Comparison of ENCODE assay signal across 8 cellular contexts in the genomic region with DNA sequence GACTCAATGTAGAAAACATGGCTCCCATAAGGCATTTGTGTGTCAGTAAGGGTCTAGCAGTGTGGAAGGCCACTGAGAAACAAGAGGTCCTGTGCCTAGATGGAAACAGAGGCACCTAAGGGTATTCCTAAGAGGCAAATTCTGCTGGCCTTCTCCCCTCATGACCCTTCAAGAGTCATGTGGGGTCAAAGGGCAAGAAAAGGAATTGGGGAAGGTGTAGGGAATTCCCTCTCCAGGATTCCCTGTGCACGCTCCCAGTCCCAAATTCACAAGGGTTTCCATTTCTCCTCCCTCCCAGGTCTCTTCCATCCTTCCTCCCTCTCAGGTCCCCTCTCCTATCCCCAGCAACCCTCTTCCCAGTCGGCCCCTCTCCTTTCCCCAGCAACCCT. TPM values are rescaled to one million over a fixed set of nuclear protein-coding genes. Genes with fewer than 3 reads are reported as not detected.
A peak's percentile ranks its signal among the peaks of the same experiment; 100 is the strongest.
DNase-seq lines count a peak whose midpoint lies in the region; ATAC-seq, FAIRE-seq and TF ChIP-seq lines count a peak whose summit lies in the region.

No MANE protein-coding gene starts in this region.

- WGBS in A549 (ENCODE audit: missing lambda C conversion rate), result 0% methylated on average over 2 of the region's 2 CpGs

- H3K4me1 ChIP-seq in A549 (peaks cover 20% of the 10 kb centered on the region), muscle layer of colon (ENCODE audit: insufficient read depth, low read length) (peaks cover 39% of the 10 kb centered on the region)

- peak overlapping the region; percentile 81 for H3K4me3 Mint-ChIP-seq in chondrocyte (ENCODE audit: unreplicated experiment)

- CTCF ChIA-PET in A549 (lab: Yijun Ruan, JAX), result no interaction called here

- peak overlapping the region; percentile 100 for H3K4me3 ChIP-seq in A549
- peak overlapping the region; percentile 96 for H3K4me3 ChIP-seq in Jurkat, Clone E6-1 (ENCODE audit: low read length)
- H3K4me3 ChIP-seq in muscle layer of colon (ENCODE audit: low read depth in 1 of 2, low read length in 2 of 2), result peak overlapping the region; percentile 39 to 68

- peak overlapping the region; percentile 97 to 99 for H3K27ac ChIP-seq in A549
- H3K27ac ChIP-seq in muscle layer of colon (ENCODE audit: low read depth, low read length), result peak overlapping the region; percentile 100

- H3K27ac Mint-ChIP-seq in chondrocyte (ENCODE audit: unreplicated experiment), result peak overlapping the region; percentile 77

- H3K9ac ChIP-seq in muscle layer of colon (ENCODE audit: low read length), result peak overlapping the region; percentile 97

- POLR2A ChIA-PET in A549 (lab: Yijun Ruan, JAX), result no interaction called here

- ATAC-seq in A549, result no peak
- no peak for ATAC-seq in GM18868 (IDR thresholded peaks at IDR 0.05; ENCODE audit: unreplicated experiment)
- ATAC-seq in GM21423 (IDR thresholded peaks at IDR 0.05; ENCODE audit: unreplicated experiment), result no peak

- H3K9me3 ChIP-seq in A549, result no peaks in the 10 kb centered on the region
- no peaks in the 10 kb centered on the region for H3K9me3 ChIP-seq in muscle layer of colon (ENCODE audit: low read length)

- no peaks in the 10 kb centered on the region for H3K9me3 Mint-ChIP-seq in chondrocyte (ENCODE audit: low read depth)

- TF ChIP-seq CTCF in A549 (IDR thresholded peaks at IDR 0.05), result no peak
- no peak for TF ChIP-seq CTCF in chondrocyte (IDR thresholded peaks at IDR 0.05)

- peaks cover 23% of the 10 kb centered on the region for H3K36me3 ChIP-seq in muscle layer of colon (ENCODE audit: insufficient read depth, low read length)

- peaks cover 63% of the 10 kb centered on the region for H3K4me1 Mint-ChIP-seq in chondrocyte (ENCODE audit: low read depth)

- peaks cover 8% of the 10 kb centered on the region for H3K36me3 Mint-ChIP-seq in chondrocyte (ENCODE audit: low read depth)

- no peak for TF ChIP-seq POLR2A in A549 (IDR thresholded peaks at IDR 0.05; ENCODE audit: low read length)

- no peak for FAIRE-seq in A549 (lab: Jason Lieb, UNC)

- no peak for TF ChIP-seq RAD21 in A549 (conservative IDR thresholded peaks at IDR 0.05 in 1 of 2, IDR thresholded peaks at IDR 0.05 in 1 of 2)

- TF ChIP-seq EP300 in A549 (IDR thresholded peaks at IDR 0.05), result no peak

- H3K27me3 ChIP-seq in muscle layer of colon (ENCODE audit: control insufficient read depth in 1 of 2, insufficient read depth in 2 of 2, low read length in 2 of 2), result no peaks in the 10 kb centered on the region

- H3K27me3 Mint-ChIP-seq in chondrocyte (ENCODE audit: low read depth), result no peaks in the 10 kb centered on the region

- H3K4me2 ChIP-seq in A549, result peak overlapping the region; percentile 93

- DNase-seq in A549 (ENCODE audit: low read depth in 1 of 2, low spot score in 1 of 2) (no peak), chondrocyte (ENCODE audit: low spot score) (peak; percentile 57), HT-29 (ENCODE audit: low spot score) (no peak)
- no peak for DNase-seq in Jurkat, Clone E6-1 (ENCODE audit: low read depth, low spot score)
- DNase-seq in stimulated activated CD4-positive, alpha-beta T cell treated with anti-CD3 and anti-CD28 coated beads, Interleukin-1b, Interleukin-23, amount 100 ng/mL, for 48 hours, result no peak

TF ChIP-seq in A549, 52 proteins besides CTCF, POLR2A, EP300 and RAD21:
- TF ChIP-seq HDAC2 (IDR thresholded peaks at IDR 0.05), result no peak
- TF ChIP-seq, protein P1, sequence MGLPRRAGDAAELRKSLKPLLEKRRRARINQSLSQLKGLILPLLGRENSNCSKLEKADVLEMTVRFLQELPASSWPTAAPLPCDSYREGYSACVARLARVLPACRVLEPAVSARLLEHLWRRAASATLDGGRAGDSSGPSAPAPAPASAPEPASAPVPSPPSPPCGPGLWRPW (IDR thresholded peaks at IDR 0.05), result no peak
- no peak for TF ChIP-seq HOXB5 (CRISPR knock-in tag; IDR thresholded peaks at IDR 0.05)
- no peak for TF ChIP-seq JUN (IDR thresholded peaks at IDR 0.05)

RNA-seq across cellular contexts. Expression of a gene that starts 0.6 kb away (rescaled TPM):
- polyA plus RNA-seq in A549 (2011; rRNA removed), result 40.6 and 50.0 TPM in 2 replicates
- 47.2 and 63.8 TPM in 2 replicates for polyA plus RNA-seq in A549 (2012; cell fraction: cytosol; rRNA removed)
- 51.0 and 53.0 TPM in 2 replicates for polyA plus RNA-seq in A549 (2012; cell fraction: nucleus; rRNA removed)
- polyA plus RNA-seq in A549 (2017; fragmentation: RNase III; extraction: RNeasy Plus Mini Kit Qiagen cat#74134 plus additional on column Dnase treatment), result 28.7 to 30.0 TPM (median 29.4 TPM) in 3 replicates
- 85.6 and 105 TPM in 2 replicates for polyA minus RNA-seq in A549 (2011; rRNA and poly(A)+ RNA removed)
- 57.3 TPM for polyA plus RNA-seq in Jurkat, Clone E6-1 (2012; ENCODE audit: insufficient read depth, insufficient read length)
- total RNA-seq in chondrocyte, result 66.7 to 77.2 TPM (median 67.0 TPM) in 3 replicates
- 48.6 and 52.8 TPM in 2 replicates for total RNA-seq in HT-29 (2014; rRNA removed; shearing (Covaris generic))

RNA-seq across cellular contexts. Expression of a gene that starts 2.9 kb away (rescaled TPM):
- polyA plus RNA-seq in A549 (2011; rRNA removed) (49.1 and 54.1 TPM in 2 replicates), A549 (2017; fragmentation: RNase III; extraction: RNeasy Plus Mini Kit Qiagen cat#74134 plus additional on column Dnase treatment) (46.2 to 64.1 TPM (median 62.7 TPM) in 3 replicates)
- 43.5 and 54.8 TPM in 2 replicates for polyA plus RNA-seq in A549 (2012; cell fraction: cytosol; rRNA removed)
- polyA plus RNA-seq in A549 (2012; cell fraction: nucleus; rRNA removed), result 24.8 and 27.2 TPM in 2 replicates
- 26.5 and 26.8 TPM in 2 replicates for polyA minus RNA-seq in A549 (2011; rRNA and poly(A)+ RNA removed)
- 112 TPM for polyA plus RNA-seq in Jurkat, Clone E6-1 (2012; ENCODE audit: insufficient read depth, insufficient read length)
- 45.2 to 48.0 TPM (median 45.2 TPM) in 3 replicates for total RNA-seq in chondrocyte
- 45.4 and 50.5 TPM in 2 replicates for total RNA-seq in HT-29 (2014; rRNA removed; shearing (Covaris generic))

RNA-seq across cellular contexts. Expression of a gene that starts 8.7 kb away (rescaled TPM):
- 1.4 and 1.6 TPM in 2 replicates for polyA plus RNA-seq in A549 (2011; rRNA removed)
- 1.4 and 1.7 TPM in 2 replicates for polyA plus RNA-seq in A549 (2012; cell fraction: cytosol; rRNA removed)
- polyA plus RNA-seq in A549 (2012; cell fraction: nucleus; rRNA removed), result 12.0 and 13.3 TPM in 2 replicates
- 1.4 to 2.4 TPM (median 2.1 TPM) in 3 replicates for polyA plus RNA-seq in A549 (2017; fragmentation: RNase III; extraction: RNeasy Plus Mini Kit Qiagen cat#74134 plus additional on column Dnase treatment)
- 0.54 and 0.62 TPM in 2 replicates for polyA minus RNA-seq in A549 (2011; rRNA and poly(A)+ RNA removed)
- polyA plus RNA-seq in Jurkat, Clone E6-1 (2012; ENCODE audit: insufficient read depth, insufficient read length), result 18.3 TPM
- 2.6 to 4.9 TPM (median 3.6 TPM) in 3 replicates for total RNA-seq in chondrocyte
- total RNA-seq in HT-29 (2014; rRNA removed; shearing (Covaris generic)), result 3.0 and 4.9 TPM in 2 replicates

RNA-seq across cellular contexts. Expression of a gene that starts 10.9 kb away (rescaled TPM):
- 1.6 and 2.0 TPM in 2 replicates for polyA plus RNA-seq in A549 (2011; rRNA removed)
- polyA plus RNA-seq in A549 (2012; cell fraction: cytosol; rRNA removed), result 1.7 and 2.0 TPM in 2 replicates
- 18.7 and 19.2 TPM in 2 replicates for polyA plus RNA-seq in A549 (2012; cell fraction: nucleus; rRNA removed)
- polyA plus RNA-seq in A549 (2017; fragmentation: RNase III; extraction: RNeasy Plus Mini Kit Qiagen cat#74134 plus additional on column Dnase treatment), result 2.8 to 3.1 TPM (median 2.9 TPM) in 3 replicates
- 0.24 and 0.37 TPM in 2 replicates for polyA minus RNA-seq in A549 (2011; rRNA and poly(A)+ RNA removed)
- 18.3 TPM for polyA plus RNA-seq in Jurkat, Clone E6-1 (2012; ENCODE audit: insufficient read depth, insufficient read length)
- total RNA-seq in chondrocyte, result 14.3 to 16.3 TPM (median 15.4 TPM) in 3 replicates
- total RNA-seq in HT-29 (2014; rRNA removed; shearing (Covaris generic)), result 4.5 and 6.6 TPM in 2 replicates

RNA-seq across cellular contexts. Expression of a gene that starts 14.7 kb away (rescaled TPM):
- 27.0 and 27.4 TPM in 2 replicates for polyA plus RNA-seq in A549 (2011; rRNA removed)
- polyA plus RNA-seq in A549 (2012; cell fraction: cytosol; rRNA removed), result 27.1 and 31.5 TPM in 2 replicates
- 44.7 and 49.7 TPM in 2 replicates for polyA plus RNA-seq in A549 (2012; cell fraction: nucleus; rRNA removed)
- 24.8 to 32.5 TPM (median 30.8 TPM) in 3 replicates for polyA plus RNA-seq in A549 (2017; fragmentation: RNase III; extraction: RNeasy Plus Mini Kit Qiagen cat#74134 plus additional on column Dnase treatment)
- polyA minus RNA-seq in A549 (2011; rRNA and poly(A)+ RNA removed), result 20.5 and 22.7 TPM in 2 replicates
- polyA plus RNA-seq in Jurkat, Clone E6-1 (2012; ENCODE audit: insufficient read depth, insufficient read length), result 79.8 TPM
- total RNA-seq in chondrocyte, result 58.6 to 66.5 TPM (median 66.3 TPM) in 3 replicates
- 16.6 and 18.7 TPM in 2 replicates for total RNA-seq in HT-29 (2014; rRNA removed; shearing (Covaris generic))
